Comparison of ENCODE assay signal across 26 cellular contexts in genomic region chr1:9133870-9134269, GRCh38. TPM values are rescaled to one million over a fixed set of nuclear protein-coding genes. Genes with fewer than 3 reads are reported as not detected.
DNase-seq lines count a peak whose midpoint lies in the region; ATAC-seq and TF ChIP-seq lines count a peak whose summit lies in the region.
"Had no signal": no experiment of that assay in that cellular context is flagged by ENCODE, and none has a peak within 500 bp of the region (broad histone marks: within the 10 kb centered on the region; RNA-seq: fewer than 3 reads in every experiment).

No MANE protein-coding gene starts in this region.

- peak overlapping the region in 2 of 3 donors; percentile 49 to 67 for H3K27ac Mint-ChIP-seq in IgD-negative memory B cell
- H3K27ac Mint-ChIP-seq in stimulated activated memory B cell treated with anti-CD40 and anti-IgM and Interleukin-4, amounts not matched to agents 10 μg/mL and 1 μg/mL and 100 μg/mL, for 72 hours = peak overlapping the region; percentile 85
- H3K27ac Mint-ChIP-seq: CD14-positive monocyte; CD4-positive, alpha-beta memory T cell had no signal

- TF ChIP-seq POLR2A in spleen (IDR thresholded peaks at IDR 0.05) = no peak

- H3K36me3 Mint-ChIP-seq in IgD-negative memory B cell = no peaks in the 10 kb centered on the region
- no peaks in the 10 kb centered on the region for H3K36me3 Mint-ChIP-seq in stimulated activated memory B cell treated with anti-CD40 and anti-IgM and Interleukin-4, amounts not matched to agents 10 μg/mL and 1 μg/mL and 100 μg/mL, for 72 hours
- H3K36me3 Mint-ChIP-seq: CD14-positive monocyte; CD4-positive, alpha-beta memory T cell; CD4-positive, CD25-positive, alpha-beta regulatory T cell; CD8-positive, alpha-beta memory T cell had no signal

- intact Hi-C loops in heart right ventricle (cut with DNase I) = no loop called here
- intact Hi-C loops in spleen (cut with DNase I; ENCODE audit: low total_unique reads) = no loop called here

- no peaks in the 10 kb centered on the region for H3K9me3 Mint-ChIP-seq in IgD-negative memory B cell
- no peaks in the 10 kb centered on the region for H3K9me3 Mint-ChIP-seq in stimulated activated memory B cell treated with anti-CD40 and anti-IgM and Interleukin-4, amounts not matched to agents 10 μg/mL and 1 μg/mL and 100 μg/mL, for 72 hours
- H3K9me3 Mint-ChIP-seq: CD4-positive, alpha-beta memory T cell; CD4-positive, CD25-positive, alpha-beta regulatory T cell; CD8-positive, alpha-beta memory T cell had no signal

- no peak for DNase-seq in cardiac muscle cell (ENCODE audit: low read depth in 1 of 2, low spot score in 1 of 2)
- DNase-seq in heart right ventricle = no peak
- DNase-seq in activated CD8-positive, alpha-beta memory T cell treated with anti-CD3 and anti-CD28 coated beads, Interleukin-2, amount 50 U/mL, for 48 hours = no peak
- no peak for DNase-seq in spleen
- DNase-seq: AML-193; BE2C; C1 segment of cervical spinal cord; CD4-positive, alpha-beta memory T cell; CD4-positive, CD25-positive, alpha-beta regulatory T cell; CD8-positive, alpha-beta memory T cell; COR-L47; DMS 273 treated with DMSO at 0.1 percent for 48 hours; DMS153; DMS53; DMS79; DND-41; EL; GDM1 had no signal

- H3K27me3 Mint-ChIP-seq in IgD-negative memory B cell = peaks cover 5% of the 10 kb centered on the region
- no peaks in the 10 kb centered on the region for H3K27me3 Mint-ChIP-seq in stimulated activated memory B cell treated with anti-CD40 and anti-IgM and Interleukin-4, amounts not matched to agents 10 μg/mL and 1 μg/mL and 100 μg/mL, for 72 hours
- H3K27me3 Mint-ChIP-seq: CD8-positive, alpha-beta memory T cell had no signal

- H3K4me1 ChIP-seq in cardiac muscle cell (ENCODE audit: low read depth) = peaks cover 9% of the 10 kb centered on the region
- peaks cover 0 to 14% (median 0%) of the 10 kb centered on the region in 9 donors for H3K4me1 ChIP-seq in heart right ventricle
- H3K4me1 ChIP-seq in spleen = peaks cover 0 to 13% (median 2%) of the 10 kb centered on the region in 6 donors
- H3K4me1 ChIP-seq: A549, BE2C had no signal

- peak overlapping the region in 1 of 4 donors; percentile 60 for H3K4me3 Mint-ChIP-seq in IgD-negative memory B cell
- H3K4me3 Mint-ChIP-seq in stimulated activated memory B cell treated with anti-CD40 and anti-IgM and Interleukin-4, amounts not matched to agents 10 μg/mL and 1 μg/mL and 100 μg/mL, for 72 hours = no peak overlapping the region
- H3K4me3 Mint-ChIP-seq: CD4-positive, CD25-positive, alpha-beta regulatory T cell; CD8-positive, alpha-beta memory T cell had no signal

- TF ChIP-seq CTCF in cardiac muscle cell (IDR thresholded peaks at IDR 0.05; ENCODE audit: low read depth, low read length) (no peak), heart right ventricle (IDR thresholded peaks at IDR 0.05) (no peak), spleen (IDR thresholded peaks at IDR 0.05 in 8 of 11, conservative IDR thresholded peaks at IDR 0.05 in 3 of 11) (no peak)

- no peaks in the 10 kb centered on the region for H3K27me3 ChIP-seq in cardiac muscle cell
- no peaks in the 10 kb centered on the region for H3K27me3 ChIP-seq in heart right ventricle
- H3K27me3 ChIP-seq in spleen (replicated peaks in 1 of 7) = no peaks in the 10 kb centered on the region
- H3K27me3 ChIP-seq: BE2C, BLaER1 had no signal

- WGBS in heart right ventricle, 2 donors = 57 to 58% methylated on average over 2 of the region's 2 CpGs
- 57 to 81% (median 64%) methylated on average over 2 of the region's 2 CpGs for WGBS in spleen, 5 donors

- H3K9me3 ChIP-seq in cardiac muscle cell (ENCODE audit: low read depth) (no peaks in the 10 kb centered on the region), heart right ventricle (no peaks in the 10 kb centered on the region), spleen (no peaks in the 10 kb centered on the region)
- H3K9me3 ChIP-seq: A549, BE2C, BLaER1 had no signal

- peak overlapping the region; percentile 22 for H3K27ac ChIP-seq in cardiac muscle cell
- no peak overlapping the region for H3K27ac ChIP-seq in heart right ventricle
- H3K27ac ChIP-seq in spleen = no peak overlapping the region
- H3K27ac ChIP-seq: 22Rv1, A549, BLaER1 had no signal

- peaks cover 12 to 17% (median 16%) of the 10 kb centered on the region in 3 donors for H3K4me1 Mint-ChIP-seq in IgD-negative memory B cell
- H3K4me1 Mint-ChIP-seq in stimulated activated memory B cell treated with anti-CD40 and anti-IgM and Interleukin-4, amounts not matched to agents 10 μg/mL and 1 μg/mL and 100 μg/mL, for 72 hours = peaks cover 46% of the 10 kb centered on the region

- ATAC-seq in heart right ventricle (no peak), GM18511 (IDR thresholded peaks at IDR 0.05; ENCODE audit: unreplicated experiment) (no peak)
- ATAC-seq in stimulated activated memory B cell treated with anti-CD40 and anti-IgM and Interleukin-4, amounts not matched to agents 10 μg/mL and 1 μg/mL and 100 μg/mL, for 72 hours = no peak
- ATAC-seq: A549, GM12878 had no signal

- H3K4me3 ChIP-seq in cardiac muscle cell (no peak overlapping the region), heart right ventricle (no peak overlapping the region), spleen (no peak overlapping the region)
- H3K4me3 ChIP-seq: A549, BLaER1, GM12878 had no signal

- no peaks in the 10 kb centered on the region for H3K36me3 ChIP-seq in cardiac muscle cell
- H3K36me3 ChIP-seq in heart right ventricle = no peaks in the 10 kb centered on the region
- no peaks in the 10 kb centered on the region for H3K36me3 ChIP-seq in spleen
- H3K36me3 ChIP-seq: BE2C, BLaER1 had no signal

RNA-seq across cellular contexts. Expression of gene GPR157, which starts 5.0 kb away (rescaled TPM):
- total RNA-seq in cardiac muscle cell = 13.6 and 17.4 TPM in 2 replicates
- 10.2 and 20.1 TPM in 2 replicates for polyA plus RNA-seq in cardiac muscle cell
- total RNA-seq in heart right ventricle = 10 to 100 TPM; 24.4 to 69.1 (median 40.9) TPM
- 1 to 10 TPM; 5.1 to 9.3 TPM for polyA plus RNA-seq in heart right ventricle
- 1.3 TPM for polyA plus RNA-seq in IgD-negative memory B cell
- 10 to 100 TPM in 1 of 7 donors, 1 to 10 TPM in 6; 5.7 to 10.5 (median 6.8) TPM for total RNA-seq in spleen
- polyA plus RNA-seq in spleen = 1 to 10 TPM; 1.2 to 2.8 (median 1.5) TPM
